ENCODE assay signal across 1 cellular context in genomic region chr17:64449545-64449944, GRCh38.
TF ChIP-seq lines count a peak whose summit lies in the region.

No MANE protein-coding gene starts in this region.

TF ChIP-seq in endothelial cell of umbilical vein, 7 proteins besides CTCF, POLR2A, EP300 and RAD21:
- TF ChIP-seq MAX (IDR thresholded peaks at IDR 0.05; ENCODE audit: insufficient read depth, insufficient read length) = no peak
- TF ChIP-seq JUN (IDR thresholded peaks at IDR 0.05; ENCODE audit: borderline replicate concordance, insufficient read depth, insufficient read length, low read depth) = no peak
- TF ChIP-seq POLR2AphosphoS5 (IDR thresholded peaks at IDR 0.05; ENCODE audit: insufficient read depth, low read depth, low read length) = no peak
- TF ChIP-seq GATA2 (IDR thresholded peaks at IDR 0.05; ENCODE audit: insufficient read depth, insufficient read length, low read depth, low read length) = no peak
